Comparison of ENCODE assay signal across 10 cellular contexts in the genomic region with DNA sequence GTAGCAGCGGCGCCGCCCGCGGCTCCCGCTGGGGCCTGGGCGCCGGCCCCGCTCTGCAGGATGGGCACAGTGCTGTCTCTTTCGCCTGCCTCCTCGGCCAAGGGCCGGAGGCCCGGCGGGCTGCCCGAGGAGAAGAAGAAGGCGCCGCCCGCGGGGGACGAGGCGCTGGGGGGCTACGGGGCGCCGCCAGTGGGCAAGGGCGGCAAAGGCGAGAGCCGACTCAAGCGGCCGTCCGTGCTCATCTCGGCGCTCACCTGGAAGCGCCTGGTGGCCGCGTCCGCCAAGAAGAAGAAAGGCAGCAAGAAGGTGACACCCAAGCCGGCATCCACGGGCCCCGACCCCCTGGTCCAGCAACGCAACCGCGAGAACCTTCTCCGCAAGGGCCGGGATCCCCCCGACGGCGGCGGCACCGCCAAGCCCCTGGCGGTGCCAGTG. TPM values are rescaled to one million over a fixed set of nuclear protein-coding genes. Genes with fewer than 3 reads are reported as not detected.
DNase-seq lines count a peak whose midpoint lies in the region; ATAC-seq, FAIRE-seq and TF ChIP-seq lines count a peak whose summit lies in the region.
"Had no signal": no experiment of that assay in that cellular context is flagged by ENCODE, and none has a peak within 500 bp of the region (broad histone marks: within the 10 kb centered on the region; RNA-seq: fewer than 3 reads in every experiment).

No MANE protein-coding gene starts in this region.

- H3K4me2 ChIP-seq in keratinocyte (ENCODE audit: control insufficient read depth, extremely low read depth, insufficient read depth, low read depth, low read length): peak overlapping the region; percentile 41

- H3K79me2 ChIP-seq in keratinocyte (ENCODE audit: control insufficient read depth, insufficient read depth, low read length): no peaks in the 10 kb centered on the region

- H2AFZ ChIP-seq in keratinocyte (ENCODE audit: control insufficient read depth, low read length): no peak overlapping the region

- H3K9me1 ChIP-seq in keratinocyte (ENCODE audit: control insufficient read depth, extremely low read depth, insufficient read depth, low read length): no peaks in the 10 kb centered on the region

- H4K20me1 ChIP-seq in keratinocyte (ENCODE audit: control insufficient read depth, extremely low read depth, insufficient read depth, low read length): peaks cover 8% of the 10 kb centered on the region

- dilution Hi-C loops in keratinocyte (cut with MboI; ENCODE audit: extremely low pct_ligation_motif_present, low sequenced_read_pairs): loop anchor here (5.0 kb wide), 1 partner anchor 37 kb away; no protein-coding TSS in a partner anchor

- no peak overlapping the region for H3K27ac Mint-ChIP-seq in activated naive CD8-positive, alpha-beta T cell treated with anti-CD3 and anti-CD28 coated beads for 36 hours
- H3K27ac Mint-ChIP-seq in activated naive CD8-positive, alpha-beta T cell treated with anti-CD3 and anti-CD28 coated beads, Interleukin-2, amount 50 U/mL, for 24 hours: no peak overlapping the region
- H3K27ac Mint-ChIP-seq in type B pancreatic cell: no peak overlapping the region
- H3K27ac Mint-ChIP-seq in activated CD8-positive, alpha-beta T cell treated with anti-CD3 and anti-CD28 coated beads, Interleukin-2, amount 10 ng/mL, durations not matched to agents 7 days and 5 days: no peak overlapping the region

- H3K27me3 Mint-ChIP-seq in activated naive CD8-positive, alpha-beta T cell treated with anti-CD3 and anti-CD28 coated beads for 36 hours: peaks cover 82% of the 10 kb centered on the region
- peaks cover 73% of the 10 kb centered on the region for H3K27me3 Mint-ChIP-seq in activated naive CD8-positive, alpha-beta T cell treated with anti-CD3 and anti-CD28 coated beads, Interleukin-2, amount 50 U/mL, for 24 hours
- H3K27me3 Mint-ChIP-seq in type B pancreatic cell: peaks cover 89% of the 10 kb centered on the region
- H3K27me3 Mint-ChIP-seq in activated CD8-positive, alpha-beta T cell treated with anti-CD3 and anti-CD28 coated beads, Interleukin-2, amount 10 ng/mL, durations not matched to agents 7 days and 5 days (ENCODE audit: low read depth): peaks cover 75% of the 10 kb centered on the region

- H3K36me3 Mint-ChIP-seq in activated naive CD8-positive, alpha-beta T cell treated with anti-CD3 and anti-CD28 coated beads for 36 hours: no peaks in the 10 kb centered on the region
- no peaks in the 10 kb centered on the region for H3K36me3 Mint-ChIP-seq in activated naive CD8-positive, alpha-beta T cell treated with anti-CD3 and anti-CD28 coated beads, Interleukin-2, amount 50 U/mL, for 24 hours (ENCODE audit: low read depth)
- H3K36me3 Mint-ChIP-seq in type B pancreatic cell: no peaks in the 10 kb centered on the region
- peaks cover 4% of the 10 kb centered on the region for H3K36me3 Mint-ChIP-seq in activated CD8-positive, alpha-beta T cell treated with anti-CD3 and anti-CD28 coated beads, Interleukin-2, amount 10 ng/mL, durations not matched to agents 7 days and 5 days (ENCODE audit: low read depth)

- FAIRE-seq in keratinocyte (lab: Jason Lieb, UNC): no peak

- no peak overlapping the region for H3K4me3 Mint-ChIP-seq in activated naive CD8-positive, alpha-beta T cell treated with anti-CD3 and anti-CD28 coated beads for 36 hours
- no peak overlapping the region for H3K4me3 Mint-ChIP-seq in activated naive CD8-positive, alpha-beta T cell treated with anti-CD3 and anti-CD28 coated beads, Interleukin-2, amount 50 U/mL, for 24 hours
- no peak overlapping the region for H3K4me3 Mint-ChIP-seq in type B pancreatic cell
- no peak overlapping the region for H3K4me3 Mint-ChIP-seq in activated CD8-positive, alpha-beta T cell treated with anti-CD3 and anti-CD28 coated beads, Interleukin-2, amount 10 ng/mL, durations not matched to agents 7 days and 5 days

- peaks cover 10% of the 10 kb centered on the region for H3K4me1 ChIP-seq in keratinocyte (ENCODE audit: control insufficient read depth, extremely low read depth, insufficient read depth, low read length)
- H3K4me1 ChIP-seq: right lobe of liver had no signal

- no peaks in the 10 kb centered on the region for H3K9me3 ChIP-seq in keratinocyte (ENCODE audit: control insufficient read depth, low read depth, low read length)
- H3K9me3 ChIP-seq: right lobe of liver had no signal

- peak overlapping the region; percentile 68; the same call in 1 of the 2 replicates for H3K27ac ChIP-seq in VCaP
- no peak overlapping the region for H3K27ac ChIP-seq in keratinocyte (ENCODE audit: control insufficient read depth, insufficient read depth, low read length)
- H3K27ac ChIP-seq: right lobe of liver had no signal

- no peaks in the 10 kb centered on the region for H3K36me3 ChIP-seq in keratinocyte (ENCODE audit: control insufficient read depth in 2 of 2, extremely low read depth in 1 of 2, insufficient read depth in 2 of 2, low read length in 2 of 2)
- H3K36me3 ChIP-seq: right lobe of liver had no signal

- H3K4me3 ChIP-seq in keratinocyte (ENCODE audit: control insufficient read depth in 2 of 3, extremely low read depth in 1 of 3, insufficient read depth in 2 of 3, low read depth in 1 of 3, low read length in 3 of 3): peak overlapping the region; percentile 37 to 54 (median 37)
- H3K4me3 ChIP-seq: right lobe of liver had no signal

- no peak for TF ChIP-seq CTCF in VCaP (conservative IDR thresholded peaks at IDR 0.05)
- no peak for TF ChIP-seq CTCF in keratinocyte (optimal IDR thresholded peaks at IDR 0.05 in 1 of 3, IDR thresholded peaks at IDR 0.05 in 1 of 3, conservative IDR thresholded peaks at IDR 0.05 in 1 of 3; ENCODE audit: extremely low read depth in 1 of 3, insufficient read depth in 2 of 3, low read length in 3 of 3)
- TF ChIP-seq CTCF in type B pancreatic cell (conservative IDR thresholded peaks at IDR 0.05): no peak

- H3K27me3 ChIP-seq in keratinocyte (ENCODE audit: control insufficient read depth, extremely low read depth, insufficient read depth, low read length): peaks cover 62% of the 10 kb centered on the region

- peaks cover 7% of the 10 kb centered on the region for H3K4me1 Mint-ChIP-seq in activated naive CD8-positive, alpha-beta T cell treated with anti-CD3 and anti-CD28 coated beads for 36 hours
- peaks cover 11% of the 10 kb centered on the region for H3K4me1 Mint-ChIP-seq in activated naive CD8-positive, alpha-beta T cell treated with anti-CD3 and anti-CD28 coated beads, Interleukin-2, amount 50 U/mL, for 24 hours
- H3K4me1 Mint-ChIP-seq in type B pancreatic cell (ENCODE audit: unreplicated experiment): peaks cover 18% of the 10 kb centered on the region
- peaks cover 7% of the 10 kb centered on the region for H3K4me1 Mint-ChIP-seq in activated CD8-positive, alpha-beta T cell treated with anti-CD3 and anti-CD28 coated beads, Interleukin-2, amount 10 ng/mL, durations not matched to agents 7 days and 5 days (ENCODE audit: low read depth)

- ATAC-seq in activated naive CD8-positive, alpha-beta T cell treated with anti-CD3 and anti-CD28 coated beads, Interleukin-2, amount 50 U/mL, for 24 hours: no peak
- ATAC-seq in activated CD8-positive, alpha-beta T cell treated with anti-CD3 and anti-CD28 coated beads, Interleukin-2, amount 10 ng/mL, durations not matched to agents 7 days and 5 days: no peak

- no peaks in the 10 kb centered on the region for H3K9me3 Mint-ChIP-seq in activated naive CD8-positive, alpha-beta T cell treated with anti-CD3 and anti-CD28 coated beads for 36 hours
- no peaks in the 10 kb centered on the region for H3K9me3 Mint-ChIP-seq in activated naive CD8-positive, alpha-beta T cell treated with anti-CD3 and anti-CD28 coated beads, Interleukin-2, amount 50 U/mL, for 24 hours
- no peaks in the 10 kb centered on the region for H3K9me3 Mint-ChIP-seq in type B pancreatic cell
- H3K9me3 Mint-ChIP-seq in activated CD8-positive, alpha-beta T cell treated with anti-CD3 and anti-CD28 coated beads, Interleukin-2, amount 10 ng/mL, durations not matched to agents 7 days and 5 days (ENCODE audit: insufficient read depth): no peaks in the 10 kb centered on the region

- POLR2A ChIA-PET in activated CD8-positive, alpha-beta T cell treated with anti-CD3 and anti-CD28 coated beads, Interleukin-2, amount 10 ng/mL, durations not matched to agents 7 days and 5 days (lab: Charles Lee): no interaction called here

- H3K9ac ChIP-seq in keratinocyte (ENCODE audit: control insufficient read depth, extremely low read depth, insufficient read depth, low read length): no peak overlapping the region

- CTCF ChIA-PET in activated CD8-positive, alpha-beta T cell treated with anti-CD3 and anti-CD28 coated beads, Interleukin-2, amount 10 ng/mL, durations not matched to agents 7 days and 5 days (lab: Charles Lee): interaction anchor here (0.8 to 1.5 kb wide), 5 partner anchors 17 to 84 kb away, joined by 3 to 5 read pairs (median 4); no protein-coding TSS in a partner anchor

- DNase-seq in activated naive CD8-positive, alpha-beta T cell treated with anti-CD3 and anti-CD28 coated beads for 36 hours: peak; percentile 11
- no peak for DNase-seq in activated naive CD8-positive, alpha-beta T cell treated with anti-CD3 and anti-CD28 coated beads, Interleukin-2, amount 50 U/mL, for 24 hours
- DNase-seq in keratinocyte (ENCODE audit: low read depth, low spot score) (no peak), type B pancreatic cell (ENCODE audit: extremely low spot score, unreplicated experiment) (peak; percentile 67), cerebellar nuclear complex (lab: John Stamatoyannopoulos, UW) (no peak)
- DNase-seq in stimulated activated naive CD4-positive, alpha-beta T cell treated with Interleukin-2 at 50 U/mL for 16 hours (lab: John Stamatoyannopoulos, UW): no peak
- DNase-seq in activated CD8-positive, alpha-beta T cell treated with anti-CD3 and anti-CD28 coated beads, Interleukin-2, amount 10 ng/mL, durations not matched to agents 7 days and 5 days: no peak

RNA-seq across cellular contexts. Expression of gene CDK5R2, which starts 0.3 kb away (rescaled TPM):
- not detected for total RNA-seq in activated naive CD8-positive, alpha-beta T cell treated with anti-CD3 and anti-CD28 coated beads for 36 hours
- 0.03 TPM in 2 of 3 replicates, not detected in the other for polyA plus RNA-seq in keratinocyte
- polyA plus RNA-seq in keratinocyte (2011; ENCODE audit: low read depth): not detected
- polyA plus RNA-seq in keratinocyte (2011; cell fraction: cytosol; rRNA removed): 0.04 and 0.08 TPM in 2 replicates
- 0.08 and 0.12 TPM in 2 replicates for polyA plus RNA-seq in keratinocyte (2011; cell fraction: nucleus; rRNA removed)
- polyA plus RNA-seq in keratinocyte (2012; ENCODE audit: low replicate concordance): 0.08 TPM in 1 of 2 replicates, not detected in the other
- 0.30 TPM in 1 of 3 replicates, not detected in the others for polyA minus RNA-seq in keratinocyte
- not detected for polyA minus RNA-seq in keratinocyte (2011; cell fraction: cytosol; rRNA and poly(A)+ RNA removed)
- not detected in 2 replicates for polyA minus RNA-seq in keratinocyte (2011; cell fraction: nucleus; rRNA and poly(A)+ RNA removed)
- 5.9 and 10.0 TPM in 2 replicates for total RNA-seq in type B pancreatic cell (ENCODE audit: low replicate concordance)
- not detected for total RNA-seq in activated CD8-positive, alpha-beta T cell treated with anti-CD3 and anti-CD28 coated beads, Interleukin-2, amount 10 ng/mL, durations not matched to agents 7 days and 5 days
- total RNA-seq: right lobe of liver; T-helper 2 cell treated with Interferon-gamma antibody and Interleukin-4, amounts not matched to agents 100 ng/mL and 5 ng/mL, for 36 hours had no signal

RNA-seq across cellular contexts. Expression of gene FEV, which starts 25.2 kb away (rescaled TPM):
- not detected for total RNA-seq in activated naive CD8-positive, alpha-beta T cell treated with anti-CD3 and anti-CD28 coated beads for 36 hours
- polyA plus RNA-seq in keratinocyte: not detected in 3 replicates
- polyA plus RNA-seq in keratinocyte (2011; ENCODE audit: low read depth): not detected
- polyA plus RNA-seq in keratinocyte (2011; cell fraction: cytosol; rRNA removed): not detected in 2 replicates
- not detected in 2 replicates for polyA plus RNA-seq in keratinocyte (2011; cell fraction: nucleus; rRNA removed)
- polyA plus RNA-seq in keratinocyte (2012; ENCODE audit: low replicate concordance): not detected in 2 replicates
- not detected in 3 replicates for polyA minus RNA-seq in keratinocyte
- not detected for polyA minus RNA-seq in keratinocyte (2011; cell fraction: cytosol; rRNA and poly(A)+ RNA removed)
- not detected in 2 replicates for polyA minus RNA-seq in keratinocyte (2011; cell fraction: nucleus; rRNA and poly(A)+ RNA removed)
- 12.5 and 51.1 TPM in 2 replicates for total RNA-seq in type B pancreatic cell (ENCODE audit: low replicate concordance)
- total RNA-seq in activated CD8-positive, alpha-beta T cell treated with anti-CD3 and anti-CD28 coated beads, Interleukin-2, amount 10 ng/mL, durations not matched to agents 7 days and 5 days: not detected
- total RNA-seq: right lobe of liver; T-helper 2 cell treated with Interferon-gamma antibody and Interleukin-4, amounts not matched to agents 100 ng/mL and 5 ng/mL, for 36 hours had no signal

RNA-seq across cellular contexts. Expression of gene CRYBA2, which starts 33.4 kb away (rescaled TPM):
- total RNA-seq in activated naive CD8-positive, alpha-beta T cell treated with anti-CD3 and anti-CD28 coated beads for 36 hours: not detected
- polyA plus RNA-seq in keratinocyte: not detected in 3 replicates
- not detected for polyA plus RNA-seq in keratinocyte (2011; ENCODE audit: low read depth)
- not detected in 2 replicates for polyA plus RNA-seq in keratinocyte (2011; cell fraction: cytosol; rRNA removed)
- polyA plus RNA-seq in keratinocyte (2011; cell fraction: nucleus; rRNA removed): not detected in 2 replicates
- polyA plus RNA-seq in keratinocyte (2012; ENCODE audit: low replicate concordance): not detected in 2 replicates
- not detected in 3 replicates for polyA minus RNA-seq in keratinocyte
- not detected for polyA minus RNA-seq in keratinocyte (2011; cell fraction: cytosol; rRNA and poly(A)+ RNA removed)
- not detected in 2 replicates for polyA minus RNA-seq in keratinocyte (2011; cell fraction: nucleus; rRNA and poly(A)+ RNA removed)
- 77.3 and 179 TPM in 2 replicates for total RNA-seq in type B pancreatic cell (ENCODE audit: low replicate concordance)
- not detected for total RNA-seq in activated CD8-positive, alpha-beta T cell treated with anti-CD3 and anti-CD28 coated beads, Interleukin-2, amount 10 ng/mL, durations not matched to agents 7 days and 5 days
- total RNA-seq: right lobe of liver; T-helper 2 cell treated with Interferon-gamma antibody and Interleukin-4, amounts not matched to agents 100 ng/mL and 5 ng/mL, for 36 hours had no signal

Comparison
In these comparisons a context has a peak if more than half of its experiments do, and no peak if none do; other contexts are left out.
1. DNase-seq: peak in activated naive CD8-positive, alpha-beta T cell treated with anti-CD3 and anti-CD28 coated beads for 36 hours (single experiment) and type B pancreatic cell (single experiment); none in activated naive CD8-positive, alpha-beta T cell treated with anti-CD3 and anti-CD28 coated beads, Interleukin-2, amount 50 U/mL, for 24 hours (single experiment), keratinocyte (single experiment), stimulated activated naive CD4-positive, alpha-beta T cell treated with Interleukin-2 at 50 U/mL for 16 hours (single experiment), cerebellar nuclear complex (0 of 2) and activated CD8-positive, alpha-beta T cell treated with anti-CD3 and anti-CD28 coated beads, Interleukin-2, amount 10 ng/mL, durations not matched to agents 7 days and 5 days (single experiment).
2. RNA of gene FEV, which starts 25.2 kb away (total RNA-seq): 12.5 to 51.1 TPM in type B pancreatic cell; not detected in activated naive CD8-positive, alpha-beta T cell treated with anti-CD3 and anti-CD28 coated beads for 36 hours and not detected in activated CD8-positive, alpha-beta T cell treated with anti-CD3 and anti-CD28 coated beads, Interleukin-2, amount 10 ng/mL, durations not matched to agents 7 days and 5 days; every median in the first group is over 10 times any median in the second.
3. RNA of gene CRYBA2, which starts 33.4 kb away (total RNA-seq): 77.3 to 179 TPM in type B pancreatic cell; not detected in activated naive CD8-positive, alpha-beta T cell treated with anti-CD3 and anti-CD28 coated beads for 36 hours and not detected in activated CD8-positive, alpha-beta T cell treated with anti-CD3 and anti-CD28 coated beads, Interleukin-2, amount 10 ng/mL, durations not matched to agents 7 days and 5 days; every median in the first group is over 10 times any median in the second.